Comparison of ENCODE assay signal across 24 cellular contexts in the genomic region with DNA sequence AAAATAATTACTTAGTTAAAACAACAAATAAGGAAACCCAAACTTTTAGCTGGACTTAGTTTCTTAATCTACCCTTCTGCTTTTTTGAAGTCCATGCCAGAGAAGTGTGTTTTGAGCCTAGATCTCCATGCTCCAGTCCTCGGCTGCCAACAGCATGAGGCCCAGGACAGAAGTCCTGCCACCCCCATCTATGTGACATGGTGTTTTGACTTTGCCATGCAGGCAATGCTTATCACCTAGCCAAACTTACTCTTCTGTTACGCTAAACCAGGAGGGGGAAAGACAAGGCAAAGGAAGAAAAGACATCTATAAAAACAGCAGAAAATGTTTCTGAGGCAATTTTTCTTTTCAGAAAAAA.
A peak's percentile ranks its signal among the peaks of the same experiment; 100 is the strongest.
DNase-seq lines count a peak whose midpoint lies in the region; ATAC-seq and TF ChIP-seq lines count a peak whose summit lies in the region.
"Had no signal": no experiment of that assay in that cellular context is flagged by ENCODE, and none has a peak within 500 bp of the region (broad histone marks: within the 10 kb centered on the region; RNA-seq: fewer than 3 reads in every experiment).

No MANE protein-coding gene starts in this region.

- no peaks in the 10 kb centered on the region for H3K27me3 Mint-ChIP-seq in stimulated activated memory B cell treated with anti-CD40 and anti-IgM and Interleukin-4, amounts not matched to agents 10 μg/mL and 1 μg/mL and 100 μg/mL, for 72 hours
- H3K27me3 Mint-ChIP-seq: activated CD4-positive, alpha-beta T cell treated with anti-CD3 and anti-CD28 coated beads, Interleukin-2, amount 10 ng/mL, durations not matched to agents 24 days and 14 days; central memory CD8-positive, alpha-beta T cell; memory B cell; stimulated activated naive B cell treated with anti-CD40 and anti-IgM and Interleukin-4, amounts not matched to agents 10 μg/mL and 1 μg/mL and 100 μg/mL, for 72 hours had no signal

- no peaks in the 10 kb centered on the region for H3K9me2 ChIP-seq in GM23248 (ENCODE audit: insufficient read depth)

- no peak for TF ChIP-seq POLR2A in esophagus muscularis mucosa (IDR thresholded peaks at IDR 0.05; ENCODE audit: low read depth)

- ATAC-seq in psoas muscle (no peak), HG03521 (IDR thresholded peaks at IDR 0.05; ENCODE audit: unreplicated experiment) (no peak)
- no peak for ATAC-seq in stimulated activated memory B cell treated with anti-CD40 and anti-IgM and Interleukin-4, amounts not matched to agents 10 μg/mL and 1 μg/mL and 100 μg/mL, for 72 hours
- ATAC-seq: activated T-cell treated with anti-CD3 and anti-CD28 coated beads, Interleukin-2, amount 50 U/mL, for 4 hours; stimulated activated naive B cell treated with anti-CD40 and anti-IgM and Interleukin-4, amounts not matched to agents 10 μg/mL and 1 μg/mL and 100 μg/mL, for 72 hours had no signal

- peaks cover 17% of the 10 kb centered on the region for H3K4me1 Mint-ChIP-seq in stimulated activated memory B cell treated with anti-CD40 and anti-IgM and Interleukin-4, amounts not matched to agents 10 μg/mL and 1 μg/mL and 100 μg/mL, for 72 hours

- peak overlapping the region; percentile 41; the same call in 1 of the 2 replicates for H3K9ac ChIP-seq in GM23248

- H3K27me3 ChIP-seq in GM23248 (replicated peaks; ENCODE audit: insufficient read depth) (no peaks in the 10 kb centered on the region), SJSA1 (replicated peaks) (no peaks in the 10 kb centered on the region), esophagus muscularis mucosa (no peaks in the 10 kb centered on the region), psoas muscle (ENCODE audit: insufficient read depth in 3 of 3, low read length in 2 of 3) (no peaks in the 10 kb centered on the region)
- H3K27me3 ChIP-seq: uterus had no signal

- intact Hi-C loops in esophagus muscularis mucosa (cut with DNase I) (no loop called here), psoas muscle (cut with DNase I) (no loop called here)

- H3K4me1 ChIP-seq in GM23248 (ENCODE audit: insufficient read depth): peaks cover 44% of the 10 kb centered on the region
- H3K4me1 ChIP-seq in SJSA1 (replicated peaks): peaks cover 33% of the 10 kb centered on the region
- H3K4me1 ChIP-seq in esophagus muscularis mucosa: peaks cover 9 to 26% (median 23%) of the 10 kb centered on the region in 4 donors
- H3K4me1 ChIP-seq in psoas muscle: peaks cover 36% of the 10 kb centered on the region
- H3K4me1 ChIP-seq: uterus had no signal

- in situ Hi-C loops in GM23248 (cut with MboI): no loop called here

- H3K4me3 ChIP-seq in GM23248 (peak overlapping the region; percentile 43), SJSA1 (no peak overlapping the region), esophagus muscularis mucosa (no peak overlapping the region), psoas muscle (no peak overlapping the region)
- H3K4me3 ChIP-seq: thoracic aorta, uterus had no signal

- H3F3A ChIP-seq in GM23248 (ENCODE audit: insufficient read depth): peaks cover 39% of the 10 kb centered on the region

- H3K36me3 ChIP-seq in GM23248 (ENCODE audit: low read depth) (no peaks in the 10 kb centered on the region), SJSA1 (no peaks in the 10 kb centered on the region), esophagus muscularis mucosa (no peaks in the 10 kb centered on the region), psoas muscle (ENCODE audit: insufficient read depth in 1 of 2, low read depth in 1 of 2) (no peaks in the 10 kb centered on the region)
- H3K36me3 ChIP-seq: thoracic aorta, uterus had no signal

- TF ChIP-seq CTCF in esophagus muscularis mucosa (IDR thresholded peaks at IDR 0.05) (no peak), psoas muscle (IDR thresholded peaks at IDR 0.05) (no peak)

- H3K9me3 ChIP-seq in GM23248 (ENCODE audit: low read depth) (no peaks in the 10 kb centered on the region), SJSA1 (replicated peaks) (no peaks in the 10 kb centered on the region), esophagus muscularis mucosa (no peaks in the 10 kb centered on the region), psoas muscle (no peaks in the 10 kb centered on the region)
- H3K9me3 ChIP-seq: thoracic aorta, uterus had no signal

- peak overlapping the region; percentile 81 for H3K4me2 ChIP-seq in GM23248 (ENCODE audit: unreplicated experiment)

- H2AFZ ChIP-seq in GM23248: no peak overlapping the region

- no peak for TF ChIP-seq EP300 in esophagus muscularis mucosa (IDR thresholded peaks at IDR 0.05)

- no peaks in the 10 kb centered on the region for H4K20me1 ChIP-seq in GM23248 (ENCODE audit: insufficient read depth)

- H3K27ac ChIP-seq in GM23248 (peak overlapping the region; percentile 77), SJSA1 (peak overlapping the region; percentile 14; the same call in 1 of the 2 replicates), esophagus muscularis mucosa (replicated peaks in 1 of 4) (no peak overlapping the region), psoas muscle (peak overlapping the region; percentile 18)
- H3K27ac ChIP-seq: C4-2B, thoracic aorta, VCaP had no signal

- H3K79me2 ChIP-seq in GM23248 (ENCODE audit: insufficient read depth): no peaks in the 10 kb centered on the region

- H3K9me3 Mint-ChIP-seq in stimulated activated memory B cell treated with anti-CD40 and anti-IgM and Interleukin-4, amounts not matched to agents 10 μg/mL and 1 μg/mL and 100 μg/mL, for 72 hours: no peaks in the 10 kb centered on the region
- H3K9me3 Mint-ChIP-seq: activated CD4-positive, alpha-beta T cell treated with anti-CD3 and anti-CD28 coated beads, Interleukin-2, amount 10 ng/mL, durations not matched to agents 24 days and 14 days; activated T-cell treated with anti-CD3 and anti-CD28 coated beads, Interleukin-2, amount 50 U/mL, for 4 hours; central memory CD8-positive, alpha-beta T cell; memory B cell; stimulated activated naive B cell treated with anti-CD40 and anti-IgM and Interleukin-4, amounts not matched to agents 10 μg/mL and 1 μg/mL and 100 μg/mL, for 72 hours; T-helper 2 cell treated with Interferon-gamma antibody and Interleukin-4, amounts not matched to agents 5 μg/mL and 100 μg/mL, for 36 hours had no signal

- H3K27ac Mint-ChIP-seq in stimulated activated memory B cell treated with anti-CD40 and anti-IgM and Interleukin-4, amounts not matched to agents 10 μg/mL and 1 μg/mL and 100 μg/mL, for 72 hours: no peak overlapping the region
- H3K27ac Mint-ChIP-seq: activated CD4-positive, alpha-beta T cell treated with anti-CD3 and anti-CD28 coated beads, Interleukin-2, amount 10 ng/mL, durations not matched to agents 24 days and 14 days; memory B cell; stimulated activated naive B cell treated with anti-CD40 and anti-IgM and Interleukin-4, amounts not matched to agents 10 μg/mL and 1 μg/mL and 100 μg/mL, for 72 hours; T-helper 2 cell treated with Interferon-gamma antibody and Interleukin-4, amounts not matched to agents 5 μg/mL and 100 μg/mL, for 36 hours had no signal

- 65 to 72% methylated on average over 2 of the region's 2 CpGs for WGBS in GM23248 (ENCODE audit: low coverage in 1 of 2, low lambda C conversion rate in 2 of 2, missing lambda C conversion rate in 2 of 2), 2 experiments
- 92% methylated on average over 2 of the region's 2 CpGs for WGBS in esophagus muscularis mucosa
- 54 to 78% (median 57%) methylated on average over 2 of the region's 2 CpGs for WGBS in psoas muscle, 3 donors

- no peak overlapping the region for H3K4me3 Mint-ChIP-seq in stimulated activated memory B cell treated with anti-CD40 and anti-IgM and Interleukin-4, amounts not matched to agents 10 μg/mL and 1 μg/mL and 100 μg/mL, for 72 hours
- H3K4me3 Mint-ChIP-seq: activated CD4-positive, alpha-beta T cell treated with anti-CD3 and anti-CD28 coated beads, Interleukin-2, amount 10 ng/mL, durations not matched to agents 24 days and 14 days; activated T-cell treated with anti-CD3 and anti-CD28 coated beads, Interleukin-2, amount 50 U/mL, for 4 hours; central memory CD8-positive, alpha-beta T cell; memory B cell; stimulated activated naive B cell treated with anti-CD40 and anti-IgM and Interleukin-4, amounts not matched to agents 10 μg/mL and 1 μg/mL and 100 μg/mL, for 72 hours; T-helper 2 cell treated with Interferon-gamma antibody and Interleukin-4, amounts not matched to agents 5 μg/mL and 100 μg/mL, for 36 hours had no signal

- H3K36me3 Mint-ChIP-seq in stimulated activated memory B cell treated with anti-CD40 and anti-IgM and Interleukin-4, amounts not matched to agents 10 μg/mL and 1 μg/mL and 100 μg/mL, for 72 hours: peaks cover 30% of the 10 kb centered on the region

- DNase-seq in GM23248 (no peak), SJSA1 (ENCODE audit: low read depth in 1 of 2, low spot score in 2 of 2) (no peak), esophagus muscularis mucosa (ENCODE audit: extremely low spot score) (peak; percentile 8), psoas muscle (no peak), T1000 (lab: John Stamatoyannopoulos, UW) (no peak), GM19238 (ENCODE audit: insufficient read length, low spot score) (no peak)
- DNase-seq: activated CD4-positive, alpha-beta T cell treated with anti-CD3 and anti-CD28 coated beads, Interleukin-2, amount 10 ng/mL, durations not matched to agents 24 days and 14 days; activated naive CD4-positive, alpha-beta T cell; activated T-cell treated with anti-CD3 and anti-CD28 coated beads, Interleukin-2, amount 50 U/mL, for 4 hours; Calu3; DND-41; NCI-H1105 treated with DMSO at 0.1 percent for 48 hours; RPMI8226; stimulated activated CD4-positive, alpha-beta T cell treated with anti-CD3 and anti-CD28 coated beads, Interleukin-4, amount 100 ng/mL, for 1 hour; stimulated activated naive B cell treated with anti-CD40 and anti-IgM and Interleukin-4, amounts not matched to agents 10 μg/mL and 1 μg/mL and 100 μg/mL, for 72 hours; uterus had no signal

Comparison
In these comparisons a context has a peak if more than half of its experiments do, and no peak if none do; other contexts are left out.
1. H3K27ac ChIP-seq: peak in GM23248 (single experiment), SJSA1 (single experiment) and psoas muscle (single experiment); none in esophagus muscularis mucosa (0 of 4).